ENCODE assay signal across 13 cellular contexts in the genomic region with DNA sequence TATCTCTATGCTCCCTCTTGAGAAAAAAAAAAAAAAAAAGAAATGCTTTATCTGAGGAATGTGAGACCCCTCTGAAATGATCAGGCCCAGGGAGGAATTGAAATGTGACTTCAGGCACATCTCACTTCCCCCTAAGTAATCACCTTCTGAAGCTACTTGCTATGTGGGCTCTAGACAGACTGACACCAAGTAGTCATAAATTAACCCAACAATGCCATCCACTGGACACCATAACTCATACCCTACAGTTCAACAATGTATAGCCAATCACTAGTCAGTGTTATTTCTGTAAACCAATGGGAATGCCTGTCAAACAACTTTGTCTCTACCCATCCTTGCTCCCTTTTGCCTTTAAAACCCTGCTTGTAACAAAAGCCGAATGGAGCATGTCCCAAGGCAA.
DNase-seq lines count a peak whose midpoint lies in the region; ATAC-seq and TF ChIP-seq lines count a peak whose summit lies in the region.
"Had no signal": no experiment of that assay in that cellular context is flagged by ENCODE, and none has a peak within 500 bp of the region (broad histone marks: within the 10 kb centered on the region; RNA-seq: fewer than 3 reads in every experiment).

No MANE protein-coding gene starts in this region.

- CTCF ChIA-PET in PC-9 (lab: Charles Lee), result no interaction called here

- H3K4me3 ChIP-seq in PC-9 (no peak overlapping the region), HAP-1 (no peak overlapping the region)
- H3K4me3 ChIP-seq: tibial artery had no signal

- intact Hi-C loops in PC-9 (cut with micrococcal nuclease; ENCODE audit: unreplicated experiment), result no loop called here

- DNase-seq in NCI-H82 (lab: John Stamatoyannopoulos, UW) (peak; percentile 35), NCI-H82 treated with DMSO at 0.1 percent for 48 hours (lab: John Stamatoyannopoulos, UW; ENCODE audit: unreplicated experiment) (no peak), kidney tubule cell (ENCODE audit: low spot score) (peak; percentile 45), PC-9 (no peak), HAP-1 (ENCODE audit: low spot score in 2 of 2) (no peak)
- no peak for DNase-seq in activated T-cell treated with anti-CD3 and anti-CD28 coated beads, Interleukin-2, amount 50 U/mL, for 1 hour
- DNase-seq: EL, hypothalamus, NCI-H226, retina, tibial artery had no signal

- no peaks in the 10 kb centered on the region for H3K9me3 ChIP-seq in PC-9 (ENCODE audit: insufficient read depth, low read depth)
- H3K9me3 ChIP-seq in HAP-1, result no peaks in the 10 kb centered on the region
- H3K9me3 ChIP-seq: tibial artery had no signal

- H2AFZ ChIP-seq in PC-9, result no peak overlapping the region

- TF ChIP-seq CTCF in PC-9 (conservative IDR thresholded peaks at IDR 0.05), result no peak

- H3F3A ChIP-seq in PC-9 (ENCODE audit: insufficient read depth, low read depth), result no peaks in the 10 kb centered on the region

- H3K27me3 ChIP-seq in PC-9 (ENCODE audit: insufficient read depth, low read depth) (peaks cover 23% of the 10 kb centered on the region), HAP-1 (ENCODE audit: low read depth) (no peaks in the 10 kb centered on the region)
- H3K27me3 ChIP-seq: tibial artery had no signal

- no peaks in the 10 kb centered on the region for H3K79me2 ChIP-seq in PC-9 (ENCODE audit: low read depth)

- ATAC-seq in HG02588 (IDR thresholded peaks at IDR 0.05; ENCODE audit: unreplicated experiment), result peak; percentile 68
- peak; percentile 68 for ATAC-seq in HG03558 (IDR thresholded peaks at IDR 0.05; ENCODE audit: extremely low read depth, unreplicated experiment)

- no peaks in the 10 kb centered on the region for H3K36me3 ChIP-seq in PC-9 (ENCODE audit: low read depth)
- H3K36me3 ChIP-seq in HAP-1 (replicated peaks), result no peaks in the 10 kb centered on the region
- H3K36me3 ChIP-seq: tibial artery had no signal

- no peaks in the 10 kb centered on the region for H3K9me2 ChIP-seq in PC-9 (ENCODE audit: insufficient read depth)

- no peaks in the 10 kb centered on the region for H4K20me1 ChIP-seq in PC-9 (ENCODE audit: insufficient read depth)

- no peak overlapping the region for H3K27ac ChIP-seq in PC-9
- H3K27ac ChIP-seq: tibial artery had no signal

- in situ Hi-C loops in HAP-1 (cut with MboI; ENCODE audit: low sequenced_read_pairs), result no loop called here

- BruUV-seq in PC-9 (replicated peaks; lab: Mats Ljungman, UMichigan), result no TSS peak

- H3K4me1 ChIP-seq in PC-9 (replicated peaks; ENCODE audit: insufficient read depth) (no peaks in the 10 kb centered on the region), HAP-1 (no peaks in the 10 kb centered on the region)
- H3K4me1 ChIP-seq: tibial artery had no signal

- POLR2A ChIA-PET in PC-9 (lab: Charles Lee; ENCODE audit: unreplicated experiment), result no interaction called here

- H3K4me2 ChIP-seq in PC-9, result no peak overlapping the region

Comparison
In these comparisons a context has a peak if more than half of its experiments do, and no peak if none do; other contexts are left out.
1. DNase-seq: peak in NCI-H82 (single experiment) and kidney tubule cell (single experiment); none in NCI-H82 treated with DMSO at 0.1 percent for 48 hours (single experiment), activated T-cell treated with anti-CD3 and anti-CD28 coated beads, Interleukin-2, amount 50 U/mL, for 1 hour (single experiment), PC-9 (0 of 2) and HAP-1 (0 of 2).